In the genomic region with DNA sequence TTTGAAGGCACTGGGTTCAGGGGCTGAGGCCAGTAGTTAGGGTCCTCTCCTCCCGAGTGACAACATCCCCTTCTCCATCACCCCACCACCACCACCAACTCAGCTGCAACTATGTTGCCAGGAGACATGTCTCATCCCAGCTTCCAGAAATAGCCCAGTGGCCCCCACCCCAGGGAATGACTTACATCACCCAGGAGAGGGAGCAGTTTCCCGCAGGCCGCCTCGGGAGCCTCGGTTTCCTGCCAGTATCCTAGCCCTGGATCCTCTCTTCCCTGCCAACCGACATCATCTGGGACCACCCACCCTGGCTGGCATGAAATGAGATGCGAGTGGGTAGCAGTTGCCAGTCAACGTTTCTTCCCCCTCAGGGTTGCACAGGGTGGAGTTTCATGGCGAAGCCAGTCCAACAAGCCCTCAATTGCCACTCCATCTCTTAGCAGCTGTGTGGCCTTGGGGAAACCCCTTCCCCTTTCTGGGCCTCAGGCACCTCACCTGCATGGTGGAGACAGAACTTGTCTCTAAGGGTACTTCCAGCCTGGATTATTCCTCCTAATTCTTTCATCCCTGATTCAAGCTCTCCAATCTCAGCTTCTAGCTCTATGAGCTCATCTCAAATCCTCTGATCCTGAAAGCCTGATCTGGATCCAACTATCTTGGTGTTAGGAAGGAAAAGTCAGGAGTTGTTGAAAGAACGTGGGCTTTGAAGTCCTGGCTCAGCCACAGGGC, we compare ENCODE assay signal across 8 cellular contexts. TPM values are rescaled to one million over a fixed set of nuclear protein-coding genes. Genes with fewer than 3 reads are reported as not detected.
A peak's percentile ranks its signal among the peaks of the same experiment; 100 is the strongest.
DNase-seq lines count a peak whose midpoint lies in the region; ATAC-seq and TF ChIP-seq lines count a peak whose summit lies in the region.

No MANE protein-coding gene starts in this region.

- H3K79me2 ChIP-seq in PC-3 (ENCODE audit: low read length) = peaks cover 26% of the 10 kb centered on the region

- no peak overlapping the region for H3K4me2 ChIP-seq in PC-3 (ENCODE audit: low read length)

- no TSS peak for BruUV-seq in PC-3 (replicated peaks; lab: Mats Ljungman, UMichigan)

- POLR2A ChIA-PET in PC-3 (lab: Charles Lee; ENCODE audit: unreplicated experiment) = no interaction called here

- H3K27ac Mint-ChIP-seq in type B pancreatic cell = peak overlapping the region; percentile 67

- no peaks in the 10 kb centered on the region for H3K9me2 ChIP-seq in PC-3 (replicated peaks; ENCODE audit: low read length)

- ATAC-seq in PC-3 (no peak), GM21723 (IDR thresholded peaks at IDR 0.05; ENCODE audit: unreplicated experiment) (no peak)

- no peak overlapping the region for H3K4me3 ChIP-seq in PC-3 (ENCODE audit: low read length)

- H3K27me3 ChIP-seq in PC-3 (ENCODE audit: low read length) = no peaks in the 10 kb centered on the region

- H3K27me3 Mint-ChIP-seq in type B pancreatic cell = no peaks in the 10 kb centered on the region

- CTCF ChIA-PET in PC-3 (lab: Charles Lee) = interaction anchor here (0.8 to 1.4 kb wide), 3 partner anchors 24 to 150 kb away, joined by 3 read pairs; no protein-coding TSS in a partner anchor

- no peak overlapping the region for H2AFZ ChIP-seq in PC-3 (ENCODE audit: low read length)

- H3K36me3 Mint-ChIP-seq in type B pancreatic cell = no peaks in the 10 kb centered on the region

- H3K9ac ChIP-seq in PC-3 (ENCODE audit: low read length) = no peak overlapping the region

- peak; percentile 60 for TF ChIP-seq CTCF in PC-3 (conservative IDR thresholded peaks at IDR 0.05; ENCODE audit: low read depth, low read length)
- TF ChIP-seq CTCF in type B pancreatic cell (conservative IDR thresholded peaks at IDR 0.05) = peak; percentile 56

- H3K4me1 Mint-ChIP-seq in type B pancreatic cell (ENCODE audit: unreplicated experiment) = peaks cover 34% of the 10 kb centered on the region

- no peaks in the 10 kb centered on the region for H3K36me3 ChIP-seq in PC-3 (ENCODE audit: low read depth, low read length)

- H4K20me1 ChIP-seq in PC-3 (ENCODE audit: low read length) = no peaks in the 10 kb centered on the region

- no peaks in the 10 kb centered on the region for H3K9me3 ChIP-seq in PC-3 (ENCODE audit: low read length)

- H3K4me1 ChIP-seq in PC-3 (ENCODE audit: insufficient read depth, low read length) = peaks cover 2% of the 10 kb centered on the region

- H3F3A ChIP-seq in PC-3 (ENCODE audit: low read length, unreplicated experiment) = no peaks in the 10 kb centered on the region

- peak overlapping the region; percentile 71 for H3K4me3 Mint-ChIP-seq in type B pancreatic cell

- H3K9me3 Mint-ChIP-seq in type B pancreatic cell = no peaks in the 10 kb centered on the region

- intact Hi-C loops in PC-3 (cut with micrococcal nuclease) = no loop called here

- no peak overlapping the region for H3K27ac ChIP-seq in PC-3 (ENCODE audit: low read length)

- DNase-seq in NCI-H524 (lab: John Stamatoyannopoulos, UW) = peak; percentile 20 to 41
- DNase-seq in NCI-H524 treated with DMSO at 0.1 percent for 48 hours (lab: John Stamatoyannopoulos, UW) = no peak
- DNase-seq in PC-3 = peak; percentile 63
- peak; percentile 79 for DNase-seq in dedifferentiated amniotic fluid mesenchymal stem cell (ENCODE audit: extremely low spot score)
- peak; percentile 91 for DNase-seq in medulla oblongata (ENCODE audit: extremely low spot score)
- DNase-seq in type B pancreatic cell (ENCODE audit: extremely low spot score, unreplicated experiment) = no peak
- no peak for DNase-seq in activated effector memory CD4-positive, alpha-beta T cell treated with anti-CD3 and anti-CD28 coated beads, Interleukin-2, amount 50 U/mL, for 16 hours

RNA-seq across cellular contexts. Expression of a gene that starts 3.9 kb away (rescaled TPM):
- 25.0 and 29.0 TPM in 2 replicates for total RNA-seq in PC-3 (2014; rRNA removed)
- 43.5 and 49.1 TPM in 2 replicates for total RNA-seq in type B pancreatic cell (ENCODE audit: low replicate concordance)

RNA-seq across cellular contexts. Expression of a gene that starts 8.6 kb away (rescaled TPM):
- total RNA-seq in PC-3 (2014; rRNA removed) (17.0 and 40.2 TPM in 2 replicates), type B pancreatic cell (ENCODE audit: low replicate concordance) (54.9 and 78.9 TPM in 2 replicates)

RNA-seq across cellular contexts. Expression of a gene that starts 22.7 kb away (rescaled TPM):
- total RNA-seq in PC-3 (2014; rRNA removed) = 9.8 and 21.4 TPM in 2 replicates
- 44.8 and 70.3 TPM in 2 replicates for total RNA-seq in type B pancreatic cell (ENCODE audit: low replicate concordance)

RNA-seq across cellular contexts. Expression of a gene that starts 26.2 kb away (rescaled TPM):
- total RNA-seq in PC-3 (2014; rRNA removed) (5.1 and 6.1 TPM in 2 replicates), type B pancreatic cell (ENCODE audit: low replicate concordance) (18.2 and 19.3 TPM in 2 replicates)

RNA-seq across cellular contexts. Expression of a gene that starts 28.8 kb away (rescaled TPM):
- total RNA-seq in PC-3 (2014; rRNA removed) = 34.4 and 38.2 TPM in 2 replicates
- 23.7 and 29.3 TPM in 2 replicates for total RNA-seq in type B pancreatic cell (ENCODE audit: low replicate concordance)

Comparison
In these comparisons a context has a peak if more than half of its experiments do, and no peak if none do; other contexts are left out.
1. DNase-seq: peak in NCI-H524 (2 of 2), PC-3 (single experiment), dedifferentiated amniotic fluid mesenchymal stem cell (single experiment) and medulla oblongata (single experiment); none in NCI-H524 treated with DMSO at 0.1 percent for 48 hours (single experiment), type B pancreatic cell (single experiment) and activated effector memory CD4-positive, alpha-beta T cell treated with anti-CD3 and anti-CD28 coated beads, Interleukin-2, amount 50 U/mL, for 16 hours (single experiment).